ENCODE assay signal across 1 cellular context in genomic region chr5:127739348-127739747, GRCh38.
TF ChIP-seq lines count a peak whose summit lies in the region.

No MANE protein-coding gene starts in this region.

TF ChIP-seq in K562, 482 proteins besides CTCF, POLR2A, EP300 and RAD21 (continued from another document):
- peak in 1 of 2 experiments; percentile 28; a peak in 1 of 4 replicates for TF ChIP-seq NRF1 (conservative IDR thresholded peaks at IDR 0.05 in 1 of 2, IDR thresholded peaks at IDR 0.05 in 1 of 2)
- TF ChIP-seq TAF1 (IDR thresholded peaks at IDR 0.05; ENCODE audit: control insufficient read depth, extremely low read depth, insufficient read depth, low read length, severe bottlenecking), result peak; percentile 27
- peak; percentile 88 to 89 for TF ChIP-seq FOXK2 (conservative IDR thresholded peaks at IDR 0.05 in 1 of 2, IDR thresholded peaks at IDR 0.05 in 1 of 2; ENCODE audit: low read depth in 2 of 2)
- peak; percentile 25 to 69; a peak in 1 of 4 replicates for TF ChIP-seq FOXA3 (CRISPR knock-in tag; conservative IDR thresholded peaks at IDR 0.05 in 1 of 2, IDR thresholded peaks at IDR 0.05 in 1 of 2)
- peak in 1 of 2 experiments; percentile 49; a peak in 2 of 4 replicates for TF ChIP-seq MNT (conservative IDR thresholded peaks at IDR 0.05)
